8 cellular contexts compared by ENCODE assay signal in the genomic region with DNA sequence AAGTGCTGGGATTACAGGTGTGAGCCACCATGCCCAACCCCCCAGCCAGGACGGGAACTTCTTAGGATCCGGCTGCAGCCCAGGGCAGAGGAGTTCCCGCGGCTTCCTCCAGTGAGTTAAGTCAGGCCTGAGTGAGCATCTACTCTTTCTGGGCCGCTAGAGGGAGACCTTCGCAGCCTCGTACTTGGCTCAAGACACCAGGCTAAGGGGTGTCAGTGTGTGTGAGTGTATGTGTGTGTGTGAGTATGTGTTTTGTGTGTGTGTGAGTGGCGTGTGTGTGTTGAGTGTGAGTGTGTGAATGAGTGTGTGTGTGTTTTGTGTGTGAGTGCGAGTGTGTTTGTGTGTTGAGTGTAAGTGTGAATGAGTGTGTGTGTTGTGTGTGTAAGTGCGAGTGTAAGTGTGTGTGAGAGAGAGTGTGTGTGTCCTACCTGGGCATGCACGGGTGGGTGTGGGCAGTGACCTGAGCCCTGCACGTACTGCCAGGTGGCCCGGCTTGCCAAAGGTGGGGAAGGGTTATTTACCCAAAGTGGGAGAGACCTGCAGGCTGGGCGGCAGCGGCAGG. TPM values are rescaled to one million over a fixed set of nuclear protein-coding genes. Genes with fewer than 3 reads are reported as not detected.
A peak's percentile ranks its signal among the peaks of the same experiment; 100 is the strongest.
DNase-seq lines count a peak whose midpoint lies in the region; ATAC-seq, FAIRE-seq and TF ChIP-seq lines count a peak whose summit lies in the region.

No MANE protein-coding gene starts in this region.

- peak; percentile 79 for DNase-seq in AG09309 (ENCODE audit: low read depth)
- DNase-seq in H54 (ENCODE audit: insufficient read length, low spot score), result peak; percentile 85
- DNase-seq in NCI-H345 treated with DMSO at 0.1 percent for 48 hours (lab: John Stamatoyannopoulos, UW; ENCODE audit: unreplicated experiment), result peak; percentile 70
- peak; percentile 29 to 61 (median 47) for DNase-seq in activated CD4-positive, CD25-positive, alpha-beta regulatory T cell (lab: John Stamatoyannopoulos, UW)
- DNase-seq in cardiac fibroblast (ENCODE audit: low read depth in 2 of 2), result peak; percentile 95 to 97
- peak; percentile 63 for DNase-seq in kidney epithelial cell (ENCODE audit: low read depth)
- peak; percentile 81 for DNase-seq in stimulated activated CD4-positive, alpha-beta T cell treated with anti-CD3 and anti-CD28 coated beads, Interleukin-1b, Interleukin-23, amount 100 ng/mL, for 48 hours

- no peak for TF ChIP-seq POLR2A in H54 (IDR thresholded peaks at IDR 0.05; ENCODE audit: low read depth, low read length)

- no peaks in the 10 kb centered on the region for H3K36me3 ChIP-seq in kidney epithelial cell (ENCODE audit: control insufficient read depth, insufficient read depth, low read length)

- TF ChIP-seq CTCF in AG09309 (IDR thresholded peaks at IDR 0.05; ENCODE audit: control insufficient read depth, insufficient read depth, low read depth, low read length, missing control alignments), result peak; percentile 88
- peak; percentile 86 for TF ChIP-seq CTCF in cardiac fibroblast (IDR thresholded peaks at IDR 0.05; ENCODE audit: low read depth, low read length)
- peak; percentile 88 for TF ChIP-seq CTCF in kidney epithelial cell (IDR thresholded peaks at IDR 0.05; ENCODE audit: insufficient read depth, low read length, poor library complexity, severe bottlenecking)

- ATAC-seq in GM18873 (IDR thresholded peaks at IDR 0.05; ENCODE audit: low FRiP score, unreplicated experiment), result no peak

- FAIRE-seq in H54 (lab: Jason Lieb, UNC), result no peak

- H3K4me3 ChIP-seq in AG09309 (ENCODE audit: control insufficient read depth, low read depth, low read length) (no peak overlapping the region), cardiac fibroblast (replicated peaks in 1 of 2; ENCODE audit: low read depth in 2 of 2, low read length in 2 of 2) (no peak overlapping the region), kidney epithelial cell (ENCODE audit: low read depth, low read length) (no peak overlapping the region)

- H3K27me3 ChIP-seq in kidney epithelial cell (ENCODE audit: control insufficient read depth, insufficient read depth, low read length), result peaks cover 2% of the 10 kb centered on the region

RNA-seq across cellular contexts. Expression of a gene that starts 58.5 kb away (rescaled TPM):
- total RNA-seq in kidney epithelial cell, result not detected in 2 replicates
